In the genomic region with DNA sequence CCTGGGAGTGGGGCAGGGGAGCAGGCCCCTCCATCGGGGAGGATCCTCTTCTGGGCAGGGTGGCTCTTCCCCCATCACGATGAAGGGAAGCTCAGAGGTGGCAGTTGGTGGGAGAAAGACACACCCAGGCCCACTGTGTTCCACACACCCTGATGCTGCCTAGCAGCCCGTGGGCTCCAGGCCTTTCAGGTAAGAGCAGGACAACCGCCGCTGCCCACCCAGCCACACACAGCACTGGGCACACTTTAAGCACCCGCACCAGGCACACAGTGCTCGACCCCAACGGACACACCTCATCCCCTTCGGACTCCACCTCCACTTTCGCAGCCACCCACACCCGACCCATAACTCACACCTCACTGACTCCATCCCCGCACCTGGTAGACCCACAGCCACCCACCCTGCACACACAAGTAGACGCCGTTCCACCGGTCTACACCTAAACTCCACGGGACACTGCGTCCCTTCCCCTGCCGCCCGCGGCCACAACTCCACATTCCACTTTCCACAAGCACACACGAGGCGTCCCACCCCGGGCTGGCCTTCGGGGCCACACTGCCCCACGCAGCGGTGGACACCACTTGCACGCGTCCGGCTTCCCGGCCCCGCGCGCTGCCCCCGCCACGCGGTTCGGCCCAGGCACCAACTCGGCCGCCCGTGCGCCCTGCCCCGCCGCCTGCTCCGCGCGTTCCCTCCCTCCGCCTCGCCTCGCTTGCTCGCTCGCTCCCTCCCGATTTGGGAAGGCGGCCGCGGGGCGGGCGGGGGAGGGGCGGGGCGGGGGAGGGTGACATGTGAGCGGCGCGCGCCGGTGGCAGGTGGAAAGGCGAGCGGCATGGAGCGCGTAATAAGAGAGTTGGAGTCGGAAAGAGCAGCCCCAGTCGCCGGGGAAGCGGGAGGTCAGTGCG, we compare ENCODE assay signal across 8 cellular contexts. TPM values are rescaled to one million over a fixed set of nuclear protein-coding genes. Genes with fewer than 3 reads are reported as not detected.
DNase-seq lines count a peak whose midpoint lies in the region; ATAC-seq and TF ChIP-seq lines count a peak whose summit lies in the region.

TSS of gene KCNQ4 (plus strand) at position 787 of the 905 bp plus-strand sequence. CDS start 307 bp downstream, outside the sequence.

- no peaks in the 10 kb centered on the region for H3K9me3 ChIP-seq in transverse colon

- H3K4me3 Mint-ChIP-seq in T-cell (peak within 1 kb of the TSS; percentile 62 to 84 (median 71)), mesothelial cell of epicardium (peak within 1 kb of the TSS; percentile 69)

- TF ChIP-seq EP300 in transverse colon (IDR thresholded peaks at IDR 0.05; ENCODE audit: low read depth) = no peak

- CTCF ChIA-PET in AG04449 (lab: Yijun Ruan, JAX) = interaction anchor here (0.9 to 3.7 kb wide), 5 partner anchors 9 to 66 kb away, joined by 3 to 23 read pairs (median 5); no protein-coding TSS in a partner anchor
- CTCF ChIA-PET in T-cell (lab: Charles Lee) = no interaction called here

- H3K27ac ChIP-seq in transverse colon = peak within 1 kb of the TSS; percentile 76 to 87 (median 81)

- H3K27me3 ChIP-seq in transverse colon = no peaks in the 10 kb centered on the region

- WGBS in transverse colon (ENCODE audit: low coverage in 1 of 2), 2 donors = 5% methylated on average over 37 of the region's 73 CpGs; no CpG with 5 or more reads in 1 of the 2 donors

- intact Hi-C loops in transverse colon (cut with DNase I; ENCODE audit: low total_unique reads) = no loop called here

- no peaks in the 10 kb centered on the region for H3K9me3 Mint-ChIP-seq in T-cell
- no peaks in the 10 kb centered on the region for H3K9me3 Mint-ChIP-seq in mesothelial cell of epicardium

- POLR2A ChIA-PET in AG04449 (lab: Yijun Ruan, JAX) = no interaction called here
- POLR2A ChIA-PET in T-cell (lab: Charles Lee) = no interaction called here

- peaks cover 6 to 35% (median 24%) of the 10 kb centered on the region in 4 donors for H3K4me1 ChIP-seq in transverse colon

- H3K27me3 Mint-ChIP-seq in T-cell (peaks cover 16 to 44% of the 10 kb centered on the region in 2 donors), mesothelial cell of epicardium (ENCODE audit: low read depth) (peaks cover 43% of the 10 kb centered on the region)

- no peaks in the 10 kb centered on the region for H3K36me3 ChIP-seq in transverse colon

- ATAC-seq in T-cell (replicated peaks in 1 of 4) (peak; percentile 44 to 64 (median 52)), HG03354 (IDR thresholded peaks at IDR 0.05; ENCODE audit: poor library complexity, severe bottlenecking, unreplicated experiment) (no peak)

- peaks cover 6 to 14% (median 8%) of the 10 kb centered on the region in 3 donors for H3K4me1 Mint-ChIP-seq in T-cell
- peaks cover 24% of the 10 kb centered on the region for H3K4me1 Mint-ChIP-seq in mesothelial cell of epicardium

- H3K4me3 ChIP-seq in AG04449 (ENCODE audit: low read depth, low read length) = peak within 1 kb of the TSS; percentile 41
- peak within 1 kb of the TSS; percentile 45 to 60 (median 53) for H3K4me3 ChIP-seq in transverse colon

- TF ChIP-seq CTCF in AG04449 (IDR thresholded peaks at IDR 0.05; ENCODE audit: insufficient read depth, low read length, missing control alignments) = no peak
- no peak for TF ChIP-seq CTCF in GM20000 (IDR thresholded peaks at IDR 0.05; ENCODE audit: extremely low read depth, missing control alignments)
- TF ChIP-seq CTCF in mesothelial cell of epicardium (IDR thresholded peaks at IDR 0.05; ENCODE audit: unreplicated experiment) = no peak
- no peak for TF ChIP-seq CTCF in transverse colon (IDR thresholded peaks at IDR 0.05)

- H3K27ac Mint-ChIP-seq in T-cell (peak within 1 kb of the TSS in 1 of 2 donors; percentile 43), mesothelial cell of epicardium (no peak within 1 kb of the TSS)

- TF ChIP-seq POLR2A in transverse colon (IDR thresholded peaks at IDR 0.05) = peak; percentile 14

- in situ Hi-C loops in transverse colon (cut with MboI; ENCODE audit: low pct_ligation_motif_present in 1 of 4, low pct_unique_long_range_greater_than_20kb in 1 of 4, low sequenced_read_pairs in 3 of 4) = no loop called here

- H3K36me3 Mint-ChIP-seq in T-cell = peaks cover 6% of the 10 kb centered on the region
- H3K36me3 Mint-ChIP-seq in mesothelial cell of epicardium = peaks cover 4% of the 10 kb centered on the region

- DNase-seq in AG04449 (ENCODE audit: low read depth, low spot score) (no peak), GM20000 (ENCODE audit: low spot score) (peak; percentile 65), T-cell (peak in 2 of 34 experiments; percentile 13 to 19), mesothelial cell of epicardium (ENCODE audit: low spot score in 2 of 2, unreplicated experiment in 2 of 2) (no peak), transverse colon (peak; percentile 70), superior temporal gyrus (ENCODE audit: extremely low spot score) (no peak)
- peak; percentile 4 for DNase-seq in effector CD8-positive, alpha-beta T cell (lab: John Stamatoyannopoulos, UW)

RNA-seq across cellular contexts. Expression of gene KCNQ4, which starts in this region (rescaled TPM):
- under 1 TPM; 0.10 to 0.35 (median 0.26) TPM for total RNA-seq in T-cell
- 0.78 to 0.97 TPM (median 0.79 TPM) in 3 replicates for total RNA-seq in mesothelial cell of epicardium
- 10 to 100 TPM in 1 of 4 donors, 1 to 10 TPM in 3; 3.1 to 33.7 (median 3.6) TPM for total RNA-seq in transverse colon

Comparison
In these comparisons a context has a peak if more than half of its experiments do, and no peak if none do; other contexts are left out.
1. Peak in ATAC-seq in T-cell; RNA of the gene not detected or under 1 TPM.
2. DNase-seq: peak in GM20000 (single experiment), effector CD8-positive, alpha-beta T cell (single experiment) and transverse colon (single experiment); none in AG04449 (single experiment), mesothelial cell of epicardium (0 of 2) and superior temporal gyrus (single experiment).